ENCODE assay signal across 16 cellular contexts in the genomic region with DNA sequence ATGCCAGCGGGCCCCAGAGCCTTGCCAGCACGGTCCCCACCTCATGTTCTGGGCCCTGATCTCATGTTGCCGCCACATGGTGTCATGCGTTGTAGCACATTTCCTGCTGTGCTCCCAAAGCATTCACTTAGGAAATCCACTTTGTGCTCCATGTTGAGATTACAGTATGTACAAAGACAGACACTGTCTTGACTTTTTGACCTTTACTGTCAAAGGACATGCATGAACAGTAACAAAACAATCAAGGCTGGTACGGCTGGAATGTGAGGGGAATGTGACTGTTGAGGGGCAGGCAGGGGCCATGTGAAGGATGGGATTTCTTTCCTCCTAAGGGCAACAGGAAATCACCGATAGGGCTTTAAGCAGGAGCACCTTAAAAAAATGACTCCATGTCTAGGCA. TPM values are rescaled to one million over a fixed set of nuclear protein-coding genes. Genes with fewer than 3 reads are reported as not detected.
DNase-seq lines count a peak whose midpoint lies in the region; ATAC-seq and TF ChIP-seq lines count a peak whose summit lies in the region.
"Had no signal": no experiment of that assay in that cellular context is flagged by ENCODE, and none has a peak within 500 bp of the region (broad histone marks: within the 10 kb centered on the region; RNA-seq: fewer than 3 reads in every experiment).

No MANE protein-coding gene starts in this region.

- H4K5ac ChIP-seq in IMR-90 (ENCODE audit: low read depth, low read length) (no peak overlapping the region), mesendoderm (ENCODE audit: low read length) (no peak overlapping the region)

- H3K56ac ChIP-seq in IMR-90 (ENCODE audit: extremely low read depth, insufficient read depth, low read length) (no peak overlapping the region), mesendoderm (ENCODE audit: low read length) (no peak overlapping the region)

- H2BK15ac ChIP-seq in IMR-90 (ENCODE audit: low read depth, low read length) (no peak overlapping the region), mesendoderm (replicated peaks; ENCODE audit: low read depth) (no peak overlapping the region)

- H4K91ac ChIP-seq in IMR-90 (ENCODE audit: insufficient read depth, low read depth, low read length): no peak overlapping the region

- no peak overlapping the region for H2AK9ac ChIP-seq in IMR-90 (replicated peaks; ENCODE audit: low read depth, low read length, poor library complexity)

- no peak overlapping the region for H2AK5ac ChIP-seq in IMR-90 (ENCODE audit: low read depth, low read length)
- H2AK5ac ChIP-seq in mesendoderm (ENCODE audit: low read length): no peak overlapping the region

- no peak overlapping the region for H3K14ac ChIP-seq in IMR-90 (replicated peaks; ENCODE audit: low read depth, low read length)

- no TSS peak for BruUV-seq in IMR-90 (replicated peaks; lab: Mats Ljungman, UMichigan)

- peaks cover 7 to 49% (median 35%) of the 10 kb centered on the region in 10 experiments; a peak in 19 of 20 replicates for H3K4me1 ChIP-seq in BLaER1 treated with 17β-estradiol and CSF1 and Interleukin-3, amounts not matched to agents 10 nM and 100 nM
- H3K4me1 ChIP-seq in IMR-90 (ENCODE audit: control insufficient read depth, insufficient read depth, low read length) (no peaks in the 10 kb centered on the region), mesendoderm (ENCODE audit: control insufficient read depth, low read depth, low read length) (peaks cover 2% of the 10 kb centered on the region)

- CTCF ChIA-PET in IMR-90 (lab: Yijun Ruan, JAX): no interaction called here

- H3K79me1 ChIP-seq in IMR-90 (ENCODE audit: low read depth in 1 of 2, low read length in 2 of 2): no peaks in the 10 kb centered on the region
- no peaks in the 10 kb centered on the region for H3K79me1 ChIP-seq in mesendoderm (ENCODE audit: low read length)

- H3K27me3 ChIP-seq in BLaER1 treated with 17β-estradiol and CSF1 and Interleukin-3, amounts not matched to agents 10 nM and 100 nM: peaks cover 7 to 14% (median 12%) of the 10 kb centered on the region in 11 experiments; a peak in 20 of 22 replicates
- H3K27me3 ChIP-seq in IMR-90 (ENCODE audit: control insufficient read depth, insufficient read depth, low read length): peaks cover 3% of the 10 kb centered on the region
- no peaks in the 10 kb centered on the region for H3K27me3 ChIP-seq in mesendoderm (ENCODE audit: insufficient read depth, low read length, poor library complexity)
- no peaks in the 10 kb centered on the region for H3K27me3 ChIP-seq in WERI-Rb-1 (ENCODE audit: insufficient read depth, low read depth, severe bottlenecking)

- H2AFZ ChIP-seq in IMR-90 (replicated peaks; ENCODE audit: low read length, poor library complexity): no peak overlapping the region

- H2BK20ac ChIP-seq in IMR-90 (ENCODE audit: low read depth, low read length): no peak overlapping the region

- TF ChIP-seq CTCF in IMR-90 (conservative IDR thresholded peaks at IDR 0.05; ENCODE audit: low read depth, low read length) (no peak), GM13977 (IDR thresholded peaks at IDR 0.05; ENCODE audit: extremely low read depth, insufficient read depth, missing control alignments) (no peak), WERI-Rb-1 (IDR thresholded peaks at IDR 0.05; ENCODE audit: low read depth, low read length) (no peak)

- H3K4me2 ChIP-seq in BLaER1 treated with 17β-estradiol and CSF1 and Interleukin-3, amounts not matched to agents 10 nM and 100 nM: peak overlapping the region in 8 of 11 experiments; percentile 1 to 44 (median 36); a peak in 12 of 22 replicates
- H3K4me2 ChIP-seq in IMR-90 (ENCODE audit: low read depth, low read length): no peak overlapping the region
- H3K4me2 ChIP-seq in mesendoderm (ENCODE audit: low read length): no peak overlapping the region

- DNase-seq in IMR-90: peak; percentile 6
- DNase-seq in dermis microvascular lymphatic vessel endothelial cell (ENCODE audit: low read depth in 2 of 2): peak; percentile 12 to 16
- DNase-seq in mesendoderm: peak; percentile 21
- DNase-seq in GM13977 (ENCODE audit: low spot score): no peak
- DNase-seq in WERI-Rb-1: no peak
- no peak for DNase-seq in NOMO-1 (lab: John Stamatoyannopoulos, UW; ENCODE audit: unreplicated experiment in 2 of 2)
- no peak for DNase-seq in NCI-H1694 (lab: John Stamatoyannopoulos, UW)
- DNase-seq: activated CD4-positive, alpha-beta T cell treated with anti-CD3 and anti-CD28 coated beads, Interleukin-2, amount 50 U/mL, for 4 hours; activated naive CD8-positive, alpha-beta T cell treated with anti-CD3 and anti-CD28 coated beads, Interleukin-2, amount 10 ng/mL, durations not matched to agents 7 days and 5 days; activated T-cell treated with anti-CD3 and anti-CD28 coated beads, Interleukin-2, amount 50 U/mL, for 4 hours; central memory CD4-positive, alpha-beta T cell; DMS 273 treated with DMSO at 0.1 percent for 48 hours; mammary epithelial cell; NCI-H1930; NCI-H510A treated with DMSO at 0.1 percent for 48 hours had no signal

- H4K20me1 ChIP-seq in BLaER1 treated with 17β-estradiol and CSF1 and Interleukin-3, amounts not matched to agents 10 nM and 100 nM: peaks cover 0 to 53% (median 26%) of the 10 kb centered on the region in 11 experiments; a peak in 12 of 22 replicates
- H4K20me1 ChIP-seq in IMR-90 (ENCODE audit: insufficient read depth, low read length): no peaks in the 10 kb centered on the region

- H3K4me3 ChIP-seq in BLaER1 treated with 17β-estradiol and CSF1 and Interleukin-3, amounts not matched to agents 10 nM and 100 nM: no peak overlapping the region
- H3K4me3 ChIP-seq in IMR-90 (ENCODE audit: insufficient read depth, low read depth, low read length) (no peak overlapping the region), mesendoderm (ENCODE audit: low read length) (no peak overlapping the region), WERI-Rb-1 (ENCODE audit: low read depth, low read length) (no peak overlapping the region)

- H4K8ac ChIP-seq in IMR-90 (ENCODE audit: low read depth in 2 of 2, low read length in 2 of 2): no peak overlapping the region
- H4K8ac ChIP-seq in mesendoderm (ENCODE audit: low read depth, low read length): no peak overlapping the region

- no peak overlapping the region for H3K9ac ChIP-seq in BLaER1 treated with 17β-estradiol and CSF1 and Interleukin-3, amounts not matched to agents 10 nM and 100 nM
- no peak overlapping the region for H3K9ac ChIP-seq in IMR-90 (ENCODE audit: low read depth, low read length)
- no peak overlapping the region for H3K9ac ChIP-seq in mesendoderm (ENCODE audit: low read length)

- WGBS in IMR-90 (ENCODE audit: extremely low coverage in 2 of 2, insufficient read length in 1 of 2), 2 experiments: 45% methylated on average over 2 of the region's 6 CpGs; no CpG with 5 or more reads in 1 of the 2 experiments
- WGBS in mesendoderm (ENCODE audit: extremely low coverage, insufficient coverage, low lambda C conversion rate): no CpG with 5 or more reads among the region's 6 CpGs

- in situ Hi-C loops in IMR-90 (cut with MboI; ENCODE audit: low sequenced_read_pairs) (loop anchor here (25.0 kb wide), 1 partner anchor 757 kb away; no protein-coding TSS in a partner anchor), GM13977 (cut with MboI; ENCODE audit: low pct_unique_long_range_greater_than_20kb, low sequenced_read_pairs, unreplicated experiment) (no loop called here)

- no peak overlapping the region for H2BK5ac ChIP-seq in IMR-90 (ENCODE audit: low read depth, low read length, poor library complexity, severe bottlenecking)
- H2BK5ac ChIP-seq in mesendoderm (ENCODE audit: low read length): no peak overlapping the region

- TF ChIP-seq POLR2A in IMR-90 (IDR thresholded peaks at IDR 0.05; ENCODE audit: low read depth, low read length): no peak

- H3K4ac ChIP-seq in IMR-90 (ENCODE audit: low read depth, low read length) (no peak overlapping the region), mesendoderm (ENCODE audit: low read depth, low read length) (no peak overlapping the region)

- H3K79me2 ChIP-seq in mesendoderm (ENCODE audit: control insufficient read depth, insufficient read depth, low read length): no peaks in the 10 kb centered on the region

- no peaks in the 10 kb centered on the region for H3K9me3 ChIP-seq in BLaER1 treated with 17β-estradiol and CSF1 and Interleukin-3, amounts not matched to agents 10 nM and 100 nM (replicated peaks in 1 of 11)
- H3K9me3 ChIP-seq in IMR-90 (ENCODE audit: control insufficient read depth, insufficient read depth, low read length) (no peaks in the 10 kb centered on the region), WERI-Rb-1 (ENCODE audit: severe bottlenecking) (no peaks in the 10 kb centered on the region)

- H3K36me3 ChIP-seq in BLaER1 treated with 17β-estradiol and CSF1 and Interleukin-3, amounts not matched to agents 10 nM and 100 nM: peaks cover 18 to 31% (median 26%) of the 10 kb centered on the region in 11 experiments
- peaks cover 12% of the 10 kb centered on the region for H3K36me3 ChIP-seq in IMR-90 (ENCODE audit: control insufficient read depth, insufficient read depth, low read length)
- H3K36me3 ChIP-seq in mesendoderm (ENCODE audit: control insufficient read depth, insufficient read depth, low read length): no peaks in the 10 kb centered on the region
- H3K36me3 ChIP-seq in WERI-Rb-1: peaks cover 24% of the 10 kb centered on the region

- intact Hi-C loops in IMR-90 (cut with micrococcal nuclease): loop anchor here (5.0 to 10.0 kb wide), 2 partner anchors 90 to 187 kb away; no protein-coding TSS in a partner anchor

- no peak for TF ChIP-seq RAD21 in IMR-90 (IDR thresholded peaks at IDR 0.05; ENCODE audit: low read length)

- H3K27ac ChIP-seq in BLaER1 treated with 17β-estradiol and CSF1 and Interleukin-3, amounts not matched to agents 10 nM and 100 nM: no peak overlapping the region
- H3K27ac ChIP-seq in IMR-90 (ENCODE audit: insufficient read depth, low read length): no peak overlapping the region
- H3K27ac ChIP-seq in mesendoderm (ENCODE audit: low read depth, low read length): no peak overlapping the region
- no peak overlapping the region for H3K27ac ChIP-seq in WERI-Rb-1

- POLR2A ChIA-PET in IMR-90 (lab: Charles Lee; ENCODE audit: unreplicated experiment): no interaction called here

- ATAC-seq in IMR-90 (ENCODE audit: low read depth): no peak
- ATAC-seq: activated T-cell treated with anti-CD3 and anti-CD28 coated beads, Interleukin-2, amount 50 U/mL, for 4 hours had no signal

- H3K9me1 ChIP-seq in IMR-90 (ENCODE audit: insufficient read depth, low read length): no peaks in the 10 kb centered on the region

- H3K18ac ChIP-seq in IMR-90 (ENCODE audit: low read depth, low read length): no peak overlapping the region
- H3K18ac ChIP-seq in mesendoderm (ENCODE audit: low read length): no peak overlapping the region

- dilution Hi-C loops in IMR-90 (cut with HindIII; ENCODE audit: low sequenced_read_pairs, unreplicated experiment): no loop called here

- H2BK120ac ChIP-seq in IMR-90 (ENCODE audit: low read depth, low read length) (no peak overlapping the region), mesendoderm (ENCODE audit: low read depth, low read length) (no peak overlapping the region)

- no peak overlapping the region for H3K23ac ChIP-seq in IMR-90 (ENCODE audit: low read depth, low read length)
- H3K23ac ChIP-seq in mesendoderm (ENCODE audit: low read length): no peak overlapping the region

RNA-seq across cellular contexts. Expression of a gene that starts 53.3 kb away (rescaled TPM):
- 566 and 644 TPM in 2 replicates for total RNA-seq in IMR-90 (2012; rRNA removed)
- 1,856 and 2,352 TPM in 2 replicates for polyA plus RNA-seq in IMR-90 (2012; rRNA removed)
- 1,242 and 1,359 TPM in 2 replicates for polyA plus RNA-seq in IMR-90 (2012; cell fraction: cytosol; rRNA removed)
- polyA plus RNA-seq in IMR-90 (2012; cell fraction: nucleus; rRNA removed; ENCODE audit: low replicate concordance): 275 and 638 TPM in 2 replicates
- total RNA-seq in dermis microvascular lymphatic vessel endothelial cell: 1,083 and 1,565 TPM in 2 replicates
- polyA plus RNA-seq in mesendoderm (2013, experiment 1 of 2): 1,879 TPM
- polyA plus RNA-seq in mesendoderm (2013, experiment 2 of 2): 1,970 TPM

Comparison
In these comparisons a context has a peak if more than half of its experiments do, and no peak if none do; other contexts are left out.
1. H3K4me2 ChIP-seq: peak in BLaER1 treated with 17β-estradiol and CSF1 and Interleukin-3, amounts not matched to agents 10 nM and 100 nM (8 of 11); none in IMR-90 (single experiment) and mesendoderm (single experiment).
2. DNase-seq: peak in IMR-90 (single experiment), dermis microvascular lymphatic vessel endothelial cell (2 of 2) and mesendoderm (single experiment); none in GM13977 (single experiment), WERI-Rb-1 (single experiment), NOMO-1 (0 of 2) and NCI-H1694 (single experiment).